Comparison of ENCODE assay signal across 26 cellular contexts in genomic region chr12:68263366-68263765, GRCh38. TPM values are rescaled to one million over a fixed set of nuclear protein-coding genes. Genes with fewer than 3 reads are reported as not detected.
"Had no signal": no experiment of that assay in that cellular context is flagged by ENCODE, and none has a peak within 500 bp of the region (broad histone marks: within the 10 kb centered on the region; RNA-seq: fewer than 3 reads in every experiment).

No MANE protein-coding gene starts in this region.

- ATAC-seq: activated CD8-positive, alpha-beta T cell treated with anti-CD3 and anti-CD28 coated beads, Interleukin-2, amount 10 ng/mL, durations not matched to agents 7 days and 5 days; activated naive CD8-positive, alpha-beta T cell treated with anti-CD3 and anti-CD28 coated beads, Interleukin-2, amount 50 U/mL, for 24 hours; heart right ventricle; left colon; right lobe of liver; stimulated activated memory B cell treated with anti-CD40 and anti-IgM and Interleukin-4, amounts not matched to agents 10 μg/mL and 1 μg/mL and 100 μg/mL, for 72 hours had no signal

- H3K4me3 ChIP-seq: coronary artery, esophagus muscularis mucosa, heart right ventricle, right lobe of liver, uterus had no signal

- H3K36me3 ChIP-seq: esophagus muscularis mucosa, heart right ventricle, right lobe of liver, uterus, WERI-Rb-1 had no signal

- H3K27ac ChIP-seq: coronary artery, esophagus muscularis mucosa, heart right ventricle, right lobe of liver, WERI-Rb-1 had no signal

- H3K4me1 ChIP-seq: esophagus muscularis mucosa, right lobe of liver, uterus had no signal

- H3K9me3 ChIP-seq: esophagus muscularis mucosa, heart right ventricle, right lobe of liver, uterus had no signal

- DNase-seq: activated CD4-positive, alpha-beta T cell treated with anti-CD3 and anti-CD28 coated beads for 1 hour; activated CD4-positive, alpha-beta T cell treated with anti-CD3 and anti-CD28 coated beads, Interleukin-2, amount 50 U/mL, for 1 hour; activated CD8-positive, alpha-beta T cell treated with anti-CD3 and anti-CD28 coated beads, Interleukin-2, amount 10 ng/mL, durations not matched to agents 7 days and 5 days; activated gamma-delta T cell; activated naive CD4-positive, alpha-beta T cell treated with anti-CD3 and anti-CD28 coated beads, Interleukin-2, amount 50 U/mL, for 16 hours; activated naive CD8-positive, alpha-beta T cell treated with anti-CD3 and anti-CD28 coated beads, Interleukin-2, amount 50 U/mL, for 24 hours; aorta; heart right ventricle; left colon; nephron progenitor cell; nucleus accumbens; posterior cingulate gyrus; right lobe of liver; small intestine; stimulated activated CD4-positive, alpha-beta T cell treated with anti-CD3 and anti-CD28 coated beads, Interleukin-2, amount 100 ng/mL, for 24 hours; trophoblast cell; uterus; WERI-Rb-1 had no signal

- H3K27me3 ChIP-seq: esophagus muscularis mucosa, right lobe of liver, uterus had no signal

RNA-seq across cellular contexts. Expression of gene IL22, which starts 10.0 kb away (rescaled TPM):
- total RNA-seq: activated CD8-positive, alpha-beta T cell treated with anti-CD3 and anti-CD28 coated beads, Interleukin-2, amount 10 ng/mL, durations not matched to agents 7 days and 5 days; aorta; esophagus muscularis mucosa; heart right ventricle; left colon; lower leg skin; mononuclear cell; myocyte; right lobe of liver; temporal lobe; uterus had no signal
- polyA plus RNA-seq: aorta, heart right ventricle, keratinocyte, small intestine had no signal

RNA-seq across cellular contexts. Expression of gene IL26, which starts 37.8 kb away (rescaled TPM):
- total RNA-seq: aorta, esophagus muscularis mucosa, heart right ventricle, left colon, lower leg skin, myocyte, right lobe of liver, temporal lobe, uterus had no signal
- polyA plus RNA-seq: aorta, heart right ventricle, keratinocyte, small intestine had no signal
